ENCODE assay signal across 17 cellular contexts in genomic region chrX:128616933-128617332, GRCh38.
A peak's percentile ranks its signal among the peaks of the same experiment; 100 is the strongest.
DNase-seq lines count a peak whose midpoint lies in the region; ATAC-seq and TF ChIP-seq lines count a peak whose summit lies in the region.
"Had no signal": no experiment of that assay in that cellular context is flagged by ENCODE, and none has a peak within 500 bp of the region (broad histone marks: within the 10 kb centered on the region; RNA-seq: fewer than 3 reads in every experiment).

No MANE protein-coding gene starts in this region.

- DNase-seq in MCF 10A (ENCODE audit: unreplicated experiment) (peak; percentile 49), breast epithelium (ENCODE audit: low spot score in 2 of 2) (no peak), choroid plexus epithelial cell (ENCODE audit: low read depth) (peak; percentile 13), progenitor cell of endocrine pancreas (ENCODE audit: low spot score, unreplicated experiment) (no peak), cerebellar nuclear complex (lab: John Stamatoyannopoulos, UW) (no peak)
- no peak for DNase-seq in activated effector memory CD4-positive, alpha-beta T cell treated with Interleukin-2 at 50 U/mL for 16 hours
- no peak for DNase-seq in naive thymus-derived CD4-positive, alpha-beta T cell
- DNase-seq: ACHN; Calu3; CD4-positive, CD25-positive, alpha-beta regulatory T cell; DMS 273 treated with DMSO at 0.1 percent for 48 hours; GM23248; IMR-90 had no signal

- no peak overlapping the region for H3K27ac ChIP-seq in breast epithelium
- H3K27ac ChIP-seq in naive thymus-derived CD4-positive, alpha-beta T cell (ENCODE audit: low read depth, low read length): no peak overlapping the region
- H3K27ac ChIP-seq: 22Rv1; BLaER1 treated with 17β-estradiol and CSF1 and Interleukin-3, amounts not matched to agents 10 nM and 100 nM; GM23248 had no signal

- no TSS peak for BruUV-seq in MCF 10A (replicated peaks; lab: Mats Ljungman, UMichigan)

- H3K27ac Mint-ChIP-seq in MCF 10A (ENCODE audit: low read depth, unreplicated experiment) (no peak overlapping the region), progenitor cell of endocrine pancreas (peak overlapping the region; percentile 74)
- no peak overlapping the region for H3K27ac Mint-ChIP-seq in naive thymus-derived CD4-positive, alpha-beta T cell
- H3K27ac Mint-ChIP-seq: CD4-positive, CD25-positive, alpha-beta regulatory T cell had no signal

- no peaks in the 10 kb centered on the region for H3K9me3 ChIP-seq in breast epithelium
- H3K9me3 ChIP-seq in naive thymus-derived CD4-positive, alpha-beta T cell (ENCODE audit: control insufficient read depth in 2 of 3, low read length in 3 of 3): no peaks in the 10 kb centered on the region

- H3K4me1 ChIP-seq in breast epithelium: no peaks in the 10 kb centered on the region
- no peaks in the 10 kb centered on the region for H3K4me1 ChIP-seq in naive thymus-derived CD4-positive, alpha-beta T cell (ENCODE audit: control insufficient read depth in 2 of 2, insufficient read depth in 2 of 2, low read length in 2 of 2)
- H3K4me1 ChIP-seq: BLaER1 treated with 17β-estradiol and CSF1 and Interleukin-3, amounts not matched to agents 10 nM and 100 nM had no signal

- POLR2A ChIA-PET in MCF 10A (lab: Yijun Ruan, JAX): no interaction called here
- POLR2A ChIA-PET in naive thymus-derived CD4-positive, alpha-beta T cell (lab: Charles Lee): no interaction called here

- TF ChIP-seq CTCF in MCF 10A (IDR thresholded peaks at IDR 0.05; ENCODE audit: unreplicated experiment) (no peak), breast epithelium (IDR thresholded peaks at IDR 0.05) (no peak), choroid plexus epithelial cell (conservative IDR thresholded peaks at IDR 0.05; ENCODE audit: low read depth, low read length) (no peak), progenitor cell of endocrine pancreas (IDR thresholded peaks at IDR 0.05; ENCODE audit: unreplicated experiment) (no peak)

- no peaks in the 10 kb centered on the region for H3K36me3 Mint-ChIP-seq in MCF 10A (ENCODE audit: insufficient read depth, unreplicated experiment)
- no peaks in the 10 kb centered on the region for H3K36me3 Mint-ChIP-seq in progenitor cell of endocrine pancreas (ENCODE audit: insufficient read depth)
- no peaks in the 10 kb centered on the region for H3K36me3 Mint-ChIP-seq in naive thymus-derived CD4-positive, alpha-beta T cell
- H3K36me3 Mint-ChIP-seq: CD4-positive, CD25-positive, alpha-beta regulatory T cell had no signal

- no peaks in the 10 kb centered on the region for H3K36me3 ChIP-seq in breast epithelium
- H3K36me3 ChIP-seq in naive thymus-derived CD4-positive, alpha-beta T cell (ENCODE audit: control insufficient read depth in 2 of 3, insufficient read depth in 3 of 3, low read length in 3 of 3): no peaks in the 10 kb centered on the region
- H3K36me3 ChIP-seq: BLaER1 treated with 17β-estradiol and CSF1 and Interleukin-3, amounts not matched to agents 10 nM and 100 nM had no signal

- CTCF ChIA-PET in MCF 10A (lab: Yijun Ruan, JAX): no interaction called here
- CTCF ChIA-PET in naive thymus-derived CD4-positive, alpha-beta T cell (lab: Charles Lee): no interaction called here

- H3K4me3 Mint-ChIP-seq in MCF 10A (ENCODE audit: unreplicated experiment): no peak overlapping the region
- H3K4me3 Mint-ChIP-seq in progenitor cell of endocrine pancreas (ENCODE audit: low read depth): no peak overlapping the region
- no peak overlapping the region for H3K4me3 Mint-ChIP-seq in naive thymus-derived CD4-positive, alpha-beta T cell
- H3K4me3 Mint-ChIP-seq: CD4-positive, CD25-positive, alpha-beta regulatory T cell had no signal

- peaks cover 7% of the 10 kb centered on the region for H3K9me3 Mint-ChIP-seq in MCF 10A (ENCODE audit: unreplicated experiment)
- peaks cover 20% of the 10 kb centered on the region for H3K9me3 Mint-ChIP-seq in progenitor cell of endocrine pancreas (ENCODE audit: low read depth)
- H3K9me3 Mint-ChIP-seq in naive thymus-derived CD4-positive, alpha-beta T cell: no peaks in the 10 kb centered on the region

- H3K4me3 ChIP-seq in breast epithelium (no peak overlapping the region), choroid plexus epithelial cell (ENCODE audit: low read depth, low read length) (no peak overlapping the region)
- H3K4me3 ChIP-seq in naive thymus-derived CD4-positive, alpha-beta T cell (ENCODE audit: low read length): no peak overlapping the region
- H3K4me3 ChIP-seq: BLaER1 treated with 17β-estradiol and CSF1 and Interleukin-3, amounts not matched to agents 10 nM and 100 nM; GM12878; GM23248 had no signal

- peaks cover 7% of the 10 kb centered on the region for H3K4me1 Mint-ChIP-seq in MCF 10A (ENCODE audit: insufficient read depth, unreplicated experiment)
- peaks cover 2% of the 10 kb centered on the region for H3K4me1 Mint-ChIP-seq in progenitor cell of endocrine pancreas (ENCODE audit: low read depth)
- H3K4me1 Mint-ChIP-seq in naive thymus-derived CD4-positive, alpha-beta T cell: no peaks in the 10 kb centered on the region
- H3K4me1 Mint-ChIP-seq: CD4-positive, CD25-positive, alpha-beta regulatory T cell had no signal

- no peaks in the 10 kb centered on the region for H3K27me3 Mint-ChIP-seq in MCF 10A (ENCODE audit: insufficient read depth, unreplicated experiment)
- no peaks in the 10 kb centered on the region for H3K27me3 Mint-ChIP-seq in progenitor cell of endocrine pancreas
- H3K27me3 Mint-ChIP-seq in naive thymus-derived CD4-positive, alpha-beta T cell: no peaks in the 10 kb centered on the region
- H3K27me3 Mint-ChIP-seq: CD4-positive, CD25-positive, alpha-beta regulatory T cell had no signal

- no peak for ATAC-seq in naive thymus-derived CD4-positive, alpha-beta T cell
- ATAC-seq: GM12878, HCT116 had no signal

- H3K27me3 ChIP-seq in breast epithelium: no peaks in the 10 kb centered on the region
- H3K27me3 ChIP-seq in naive thymus-derived CD4-positive, alpha-beta T cell (ENCODE audit: control insufficient read depth in 2 of 2, insufficient read depth in 2 of 2, low read length in 2 of 2): no peaks in the 10 kb centered on the region

- intact Hi-C loops in MCF 10A (cut with micrococcal nuclease) (no loop called here), breast epithelium (cut with DNase I; ENCODE audit: low total_unique reads) (no loop called here)
- intact Hi-C loops in naive thymus-derived CD4-positive, alpha-beta T cell (cut with micrococcal nuclease): no loop called here

- no peak for TF ChIP-seq POLR2A in breast epithelium (IDR thresholded peaks at IDR 0.05)

Comparison
In these comparisons a context has a peak if more than half of its experiments do, and no peak if none do; other contexts are left out.
1. DNase-seq: peak in MCF 10A (single experiment) and choroid plexus epithelial cell (single experiment); none in breast epithelium (0 of 2), progenitor cell of endocrine pancreas (single experiment), activated effector memory CD4-positive, alpha-beta T cell treated with Interleukin-2 at 50 U/mL for 16 hours (single experiment), cerebellar nuclear complex (0 of 2) and naive thymus-derived CD4-positive, alpha-beta T cell (0 of 9).